ENCODE assay signal across 28 cellular contexts in the genomic region with DNA sequence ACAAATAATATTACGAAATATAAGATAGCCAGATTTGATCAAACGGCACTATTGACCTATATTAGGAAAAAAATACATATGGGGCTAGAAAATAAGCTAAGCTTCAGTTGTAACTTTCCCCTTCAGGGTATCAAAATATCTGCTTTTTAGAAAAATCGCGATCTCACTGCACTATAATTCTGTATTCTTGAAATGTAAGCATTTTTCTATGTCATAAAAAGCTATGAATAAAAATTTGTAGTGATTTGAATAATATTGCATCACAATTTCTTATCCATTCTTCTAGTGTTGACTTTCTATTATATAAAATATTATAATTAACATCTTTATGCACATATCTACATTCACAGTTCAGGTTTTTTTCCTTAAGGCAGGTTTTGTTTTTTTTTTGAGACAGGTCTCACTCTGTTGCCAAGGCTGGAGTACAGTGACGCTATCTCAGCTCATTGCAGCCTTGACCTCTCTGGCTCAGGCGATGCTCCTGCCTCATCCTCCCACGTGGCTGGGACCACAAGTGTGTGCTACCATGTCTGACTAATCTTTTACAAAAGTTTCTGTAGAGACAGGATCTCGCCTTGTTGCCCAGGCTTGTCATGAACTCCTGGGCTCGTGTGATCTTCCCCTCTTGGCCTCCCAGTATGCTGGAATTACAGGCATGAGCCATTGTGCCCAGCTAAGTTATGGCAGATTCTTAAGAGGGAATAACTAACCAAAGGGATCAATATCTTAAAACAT.
"Had no signal": no experiment of that assay in that cellular context is flagged by ENCODE, and none has a peak within 500 bp of the region (broad histone marks: within the 10 kb centered on the region; RNA-seq: fewer than 3 reads in every experiment).

No MANE protein-coding gene starts in this region.

- H3K4me1 Mint-ChIP-seq: central memory CD8-positive, alpha-beta T cell; endodermal cell; nephron had no signal

- H3K27me3 Mint-ChIP-seq: activated naive CD4-positive, alpha-beta T cell treated with anti-CD3 and anti-CD28 coated beads, Interleukin-2, amount 50 U/mL, for 24 hours; central memory CD8-positive, alpha-beta T cell; dendritic cell treated with granulocyte-macrophage colony-stimulating factor and Interleukin-4, amounts not matched to agents 40 ng/mL and 50 ng/mL, for 4 days; progenitor cell of endocrine pancreas; stimulated activated naive CD8-positive, alpha-beta T cell treated with anti-CD3 and anti-CD28 coated beads, Interleukin-15, Interleukin-2, amounts not matched to agents 100 ng/mL and 50 ng/mL, for 24 hours had no signal

- H3K4me3 Mint-ChIP-seq: activated naive CD4-positive, alpha-beta T cell treated with anti-CD3 and anti-CD28 coated beads, Interleukin-2, amount 50 U/mL, for 24 hours; central memory CD8-positive, alpha-beta T cell; dendritic cell treated with granulocyte-macrophage colony-stimulating factor and Interleukin-4, amounts not matched to agents 40 ng/mL and 50 ng/mL, for 4 days; endodermal cell; nephron; stimulated activated naive CD8-positive, alpha-beta T cell treated with anti-CD3 and anti-CD28 coated beads, Interleukin-15, Interleukin-2, amounts not matched to agents 100 ng/mL and 50 ng/mL, for 24 hours had no signal

- H3K4me3 ChIP-seq: esophagus squamous epithelium, gastrocnemius medialis, SK-N-MC, skin epidermis, thoracic aorta had no signal

- H3K27ac Mint-ChIP-seq: dendritic cell treated with granulocyte-macrophage colony-stimulating factor and Interleukin-4, amounts not matched to agents 40 ng/mL and 50 ng/mL, for 4 days; endodermal cell; nephron; progenitor cell of endocrine pancreas; stimulated activated naive CD8-positive, alpha-beta T cell treated with anti-CD3 and anti-CD28 coated beads, Interleukin-15, Interleukin-2, amounts not matched to agents 100 ng/mL and 50 ng/mL, for 24 hours had no signal

- H3K9me3 Mint-ChIP-seq: activated naive CD4-positive, alpha-beta T cell treated with anti-CD3 and anti-CD28 coated beads, Interleukin-2, amount 50 U/mL, for 24 hours; central memory CD8-positive, alpha-beta T cell; dendritic cell treated with granulocyte-macrophage colony-stimulating factor and Interleukin-4, amounts not matched to agents 40 ng/mL and 50 ng/mL, for 4 days; endodermal cell; nephron; stimulated activated naive CD8-positive, alpha-beta T cell treated with anti-CD3 and anti-CD28 coated beads, Interleukin-15, Interleukin-2, amounts not matched to agents 100 ng/mL and 50 ng/mL, for 24 hours had no signal

- FAIRE-seq: islet of Langerhans, TTC549, urothelium cell line had no signal

- H3K27me3 ChIP-seq: esophagus squamous epithelium, gastrocnemius medialis had no signal

- H3K4me1 ChIP-seq: gastrocnemius medialis had no signal

- H3K27ac ChIP-seq: esophagus squamous epithelium, gastrocnemius medialis, SK-N-MC, skin epidermis, thoracic aorta, WERI-Rb-1 had no signal

- H3K9me3 ChIP-seq: esophagus squamous epithelium, gastrocnemius medialis, thoracic aorta had no signal

- ATAC-seq: gastrocnemius medialis, left ventricle myocardium superior, sciatic nerve had no signal

- DNase-seq: activated CD4-positive, alpha-beta T cell treated with anti-CD3 and anti-CD28 coated beads for 1 hour; activated CD8-positive, alpha-beta memory T cell treated with anti-CD3 and anti-CD28 coated beads for 24 hours; activated gamma-delta T cell treated with Interleukin-2 at 50 U/mL for 16 hours; activated T-cell treated with anti-CD3 and anti-CD28 coated beads, Interleukin-2, amount 50 U/mL, for 1 hour; amygdala; endodermal cell; esophagus squamous epithelium; gastrocnemius medialis; glutamatergic neuron; left ventricle myocardium superior; stimulated activated CD4-positive, alpha-beta T cell treated with anti-CD3 and anti-CD28 coated beads, Interleukin-12 subunit alpha, Interleukin-12 subunit beta, amount 100 ng/mL, for 4 hours; stimulated activated CD4-positive, alpha-beta T cell treated with anti-CD3 and anti-CD28 coated beads, Interleukin-4, amount 100 ng/mL, for 1 hour; T-helper 9 cell; trophoblast cell; WERI-Rb-1 had no signal
